In genomic region chr6:27834879-27835549, GRCh38 we compare ENCODE assay signal across 13 cellular contexts.
DNase-seq lines count a peak whose midpoint lies in the region; ATAC-seq and TF ChIP-seq lines count a peak whose summit lies in the region.
"Had no signal": no experiment of that assay in that cellular context is flagged by ENCODE, and none has a peak within 500 bp of the region (broad histone marks: within the 10 kb centered on the region; RNA-seq: fewer than 3 reads in every experiment).

No MANE protein-coding gene starts in this region.

- no peaks in the 10 kb centered on the region for H3K9me3 Mint-ChIP-seq in Caco-2 (ENCODE audit: unreplicated experiment)
- H3K9me3 Mint-ChIP-seq in activated B cell treated with CpG ODN at 0.5 μM for 24 hours: no peaks in the 10 kb centered on the region
- peaks cover 0 to 3% (median 0%) of the 10 kb centered on the region in 11 donors for H3K9me3 Mint-ChIP-seq in naive thymus-derived CD4-positive, alpha-beta T cell

- peak overlapping the region; percentile 23 for H2BK5ac ChIP-seq in IMR-90 (ENCODE audit: low read depth, low read length, poor library complexity, severe bottlenecking)

- H3K79me1 ChIP-seq in IMR-90 (ENCODE audit: low read depth in 1 of 2, low read length in 2 of 2): peaks cover 0 to 28% of the 10 kb centered on the region in 2 experiments; a peak in 2 of 4 replicates

- TF ChIP-seq CTCF in Caco-2 (IDR thresholded peaks at IDR 0.05; ENCODE audit: insufficient read depth in 1 of 2, low read depth in 1 of 2, low read length in 1 of 2, severe bottlenecking in 1 of 2, unreplicated experiment in 1 of 2) (no peak), IMR-90 (conservative IDR thresholded peaks at IDR 0.05; ENCODE audit: low read depth, low read length) (no peak), activated B cell treated with CpG ODN at 0.5 μM for 24 hours (IDR thresholded peaks at IDR 0.05) (no peak)

- H3K27ac Mint-ChIP-seq in Caco-2 (ENCODE audit: unreplicated experiment) (peak overlapping the region; percentile 48), activated B cell treated with CpG ODN at 0.5 μM for 24 hours (peak overlapping the region; percentile 67)
- peak overlapping the region in 7 of 9 donors; percentile 68 to 89 (median 76) for H3K27ac Mint-ChIP-seq in naive thymus-derived CD4-positive, alpha-beta T cell

- H4K91ac ChIP-seq in IMR-90 (ENCODE audit: insufficient read depth, low read depth, low read length): no peak overlapping the region

- TF ChIP-seq RAD21 in IMR-90 (IDR thresholded peaks at IDR 0.05; ENCODE audit: low read length): no peak

- in situ Hi-C loops in IMR-90 (cut with MboI; ENCODE audit: low sequenced_read_pairs): loop anchor here (5.0 to 25.0 kb wide), 2 partner anchors 32 to 1623 kb away; a partner anchor contains a TSS

- no peaks in the 10 kb centered on the region for H3K9me1 ChIP-seq in IMR-90 (ENCODE audit: insufficient read depth, low read length)

- no CpG with 5 or more reads among the region's 4 CpGs for WGBS in IMR-90 (ENCODE audit: extremely low coverage in 2 of 2, insufficient read length in 1 of 2), 2 experiments

- CTCF ChIA-PET in Caco-2 (lab: Charles Lee) (no interaction called here), IMR-90 (lab: Yijun Ruan, JAX) (interaction anchor here (1.0 to 1.1 kb wide), 2 partner anchors 16 to 60 kb away, joined by 3 read pairs; no protein-coding TSS in a partner anchor), activated B cell treated with CpG ODN at 0.5 μM for 24 hours (lab: Charles Lee) (interaction anchor here (0.8 to 2.1 kb wide), 3 partner anchors 37 to 55 kb away, joined by 3 to 4 read pairs (median 3); a partner anchor contains a TSS)
- CTCF ChIA-PET in naive thymus-derived CD4-positive, alpha-beta T cell (lab: Charles Lee): interaction anchor here (0.6 to 4.9 kb wide), 5 partner anchors 10 to 60 kb away, joined by 3 to 49 read pairs (median 4); a partner anchor contains a TSS

- H3K4me3 Mint-ChIP-seq in Caco-2 (ENCODE audit: unreplicated experiment) (peak overlapping the region; percentile 4), activated B cell treated with CpG ODN at 0.5 μM for 24 hours (no peak overlapping the region)
- peak overlapping the region in 8 of 10 donors; percentile 23 to 69 (median 44) for H3K4me3 Mint-ChIP-seq in naive thymus-derived CD4-positive, alpha-beta T cell

- no peak for TF ChIP-seq POLR2A in IMR-90 (IDR thresholded peaks at IDR 0.05; ENCODE audit: low read depth, low read length)

- intact Hi-C loops in Caco-2 (cut with micrococcal nuclease; ENCODE audit: unreplicated experiment): loop anchor here (10.0 kb wide), 2 partner anchors 1560 to 1810 kb away; a partner anchor contains a TSS
- intact Hi-C loops in IMR-90 (cut with micrococcal nuclease): loop anchor here (10.0 kb wide), 1 partner anchor 1810 kb away; a partner anchor contains a TSS
- intact Hi-C loops in activated B cell treated with CpG ODN at 0.5 μM for 24 hours (cut with micrococcal nuclease): loop anchor here (5.0 to 10.0 kb wide), 6 partner anchors 302 to 1810 kb away; a partner anchor contains a TSS
- intact Hi-C loops in naive thymus-derived CD4-positive, alpha-beta T cell (cut with micrococcal nuclease): loop anchor here (5.0 to 10.0 kb wide), 7 partner anchors 250 to 1713 kb away; partner anchors contain the start of gene ZNF165 (in 1 of the 2)

- no peak overlapping the region for H3K9ac ChIP-seq in IMR-90 (ENCODE audit: low read depth, low read length)

- H2BK20ac ChIP-seq in IMR-90 (ENCODE audit: low read depth, low read length): 0 out of 2 replicates have a peak overlapping the region, but pooled peaks have one; percentile 28

- BruUV-seq in Caco-2 (replicated peaks; lab: Mats Ljungman, UMichigan): no TSS peak
- no TSS peak for BruUV-seq in IMR-90 (replicated peaks; lab: Mats Ljungman, UMichigan)

- no peak overlapping the region for H3K4me3 ChIP-seq in Caco-2 (ENCODE audit: low read depth, low read length)
- no peak overlapping the region for H3K4me3 ChIP-seq in IMR-90 (ENCODE audit: insufficient read depth, low read depth, low read length)
- no peak overlapping the region for H3K4me3 ChIP-seq in naive thymus-derived CD4-positive, alpha-beta T cell (ENCODE audit: low read length)
- H3K4me3 ChIP-seq: skin epidermis had no signal

- H3K27me3 ChIP-seq in Caco-2 (replicated peaks; ENCODE audit: control insufficient read depth, insufficient read depth, low read length): no peaks in the 10 kb centered on the region
- no peaks in the 10 kb centered on the region for H3K27me3 ChIP-seq in IMR-90 (ENCODE audit: control insufficient read depth, insufficient read depth, low read length)
- H3K27me3 ChIP-seq in naive thymus-derived CD4-positive, alpha-beta T cell (ENCODE audit: control insufficient read depth in 2 of 2, insufficient read depth in 2 of 2, low read length in 2 of 2): no peaks in the 10 kb centered on the region

- no peak for ATAC-seq in IMR-90 (ENCODE audit: low read depth)
- ATAC-seq in activated B cell treated with CpG ODN at 0.5 μM for 24 hours (ENCODE audit: low read depth): no peak
- no peak for ATAC-seq in naive thymus-derived CD4-positive, alpha-beta T cell
- no peak for ATAC-seq in GM18867 (IDR thresholded peaks at IDR 0.05; ENCODE audit: unreplicated experiment)
- ATAC-seq in HG02571 (IDR thresholded peaks at IDR 0.05; ENCODE audit: unreplicated experiment): no peak

- H4K20me1 ChIP-seq in IMR-90 (ENCODE audit: insufficient read depth, low read length): no peaks in the 10 kb centered on the region; the same call in 1 of the 2 replicates

- H2AK5ac ChIP-seq in IMR-90 (ENCODE audit: low read depth, low read length): peak overlapping the region; percentile 61; the same call in 1 of the 2 replicates

- POLR2A ChIA-PET in Caco-2 (lab: Charles Lee) (interaction anchor here (3.7 to 9.8 kb wide), 3 partner anchors 27 to 59 kb away, joined by 74 to 334 read pairs (median 325); a partner anchor contains a TSS), IMR-90 (lab: Charles Lee; ENCODE audit: unreplicated experiment) (interaction anchor here (0.9 to 4.4 kb wide), 3 partner anchors 10 to 31 kb away, joined by 3 to 61 read pairs (median 3); a partner anchor contains a TSS), activated B cell treated with CpG ODN at 0.5 μM for 24 hours (lab: Charles Lee) (interaction anchor here (0.5 to 11.7 kb wide), 12 partner anchors 13 to 1809 kb away, joined by 3 to 1167 read pairs (median 43); a partner anchor contains a TSS)
- POLR2A ChIA-PET in naive thymus-derived CD4-positive, alpha-beta T cell (lab: Charles Lee): interaction anchor here (0.5 to 11.6 kb wide), 24 partner anchors 14 to 1815 kb away, joined by 3 to 1351 read pairs (median 48); a partner anchor contains a TSS

- no peak overlapping the region for H3K4ac ChIP-seq in IMR-90 (ENCODE audit: low read depth, low read length)

- no peak overlapping the region for H4K5ac ChIP-seq in IMR-90 (ENCODE audit: low read depth, low read length)

- no peak overlapping the region for H3K27ac ChIP-seq in IMR-90 (ENCODE audit: insufficient read depth, low read length)
- peak overlapping the region; percentile 93 for H3K27ac ChIP-seq in naive thymus-derived CD4-positive, alpha-beta T cell (ENCODE audit: low read depth, low read length)

- peak overlapping the region; percentile 24; the same call in 1 of the 2 replicates for H3K23ac ChIP-seq in IMR-90 (ENCODE audit: low read depth, low read length)

- no peak overlapping the region for H2BK120ac ChIP-seq in IMR-90 (ENCODE audit: low read depth, low read length)

- H2AFZ ChIP-seq in IMR-90 (replicated peaks; ENCODE audit: low read length, poor library complexity): no peak overlapping the region

- H3K4me1 Mint-ChIP-seq in Caco-2 (ENCODE audit: low read depth, unreplicated experiment) (peaks cover 15% of the 10 kb centered on the region), activated B cell treated with CpG ODN at 0.5 μM for 24 hours (peaks cover 31% of the 10 kb centered on the region)
- H3K4me1 Mint-ChIP-seq in naive thymus-derived CD4-positive, alpha-beta T cell: peaks cover 13 to 52% (median 43%) of the 10 kb centered on the region in 7 donors

- no peak overlapping the region for H3K14ac ChIP-seq in IMR-90 (replicated peaks; ENCODE audit: low read depth, low read length)

- H3K9me3 ChIP-seq in Caco-2 (no peaks in the 10 kb centered on the region), IMR-90 (ENCODE audit: control insufficient read depth, insufficient read depth, low read length) (no peaks in the 10 kb centered on the region)
- H3K9me3 ChIP-seq in naive thymus-derived CD4-positive, alpha-beta T cell (ENCODE audit: control insufficient read depth in 2 of 3, low read length in 3 of 3): no peaks in the 10 kb centered on the region

- dilution Hi-C loops in IMR-90 (cut with HindIII; ENCODE audit: low sequenced_read_pairs, unreplicated experiment): no loop called here

- H2BK15ac ChIP-seq in IMR-90 (ENCODE audit: low read depth, low read length): no peak overlapping the region

- H3K4me2 ChIP-seq in IMR-90 (ENCODE audit: low read depth, low read length): no peak overlapping the region

- H2AK9ac ChIP-seq in IMR-90 (replicated peaks; ENCODE audit: low read depth, low read length, poor library complexity): no peak overlapping the region

- H3K4me1 ChIP-seq in Caco-2: peaks cover 14% of the 10 kb centered on the region; the same call in 1 of the 2 replicates
- H3K4me1 ChIP-seq in IMR-90 (ENCODE audit: control insufficient read depth, insufficient read depth, low read length): no peaks in the 10 kb centered on the region
- peaks cover 29 to 40% of the 10 kb centered on the region in 2 donors for H3K4me1 ChIP-seq in naive thymus-derived CD4-positive, alpha-beta T cell (ENCODE audit: control insufficient read depth in 2 of 2, insufficient read depth in 2 of 2, low read length in 2 of 2)

- no peak overlapping the region for H3K56ac ChIP-seq in IMR-90 (ENCODE audit: extremely low read depth, insufficient read depth, low read length)

- DNase-seq in Caco-2 (no peak), IMR-90 (no peak), activated B cell treated with CpG ODN at 0.5 μM for 24 hours (no peak), MV-4-11 (lab: John Stamatoyannopoulos, UW) (no peak)
- DNase-seq in naive thymus-derived CD4-positive, alpha-beta T cell: no peak
- DNase-seq in stimulated activated naive CD4-positive, alpha-beta T cell treated with Interleukin-2 at 50 U/mL for 16 hours (lab: John Stamatoyannopoulos, UW): no peak
- DNase-seq: activated naive CD4-positive, alpha-beta T cell treated with Interleukin-2 at 50 U/mL for 16 hours; dorsolateral prefrontal cortex; head of caudate nucleus; NCI-H1048 had no signal

- 0 out of 4 replicates have a peak overlapping the region, but pooled peaks of 1 of the 2 experiments have one; percentile 38 for H4K8ac ChIP-seq in IMR-90 (ENCODE audit: low read depth in 2 of 2, low read length in 2 of 2)

- H3K36me3 ChIP-seq in Caco-2 (ENCODE audit: control insufficient read depth, insufficient read depth, low read length) (no peaks in the 10 kb centered on the region), IMR-90 (ENCODE audit: control insufficient read depth, insufficient read depth, low read length) (no peaks in the 10 kb centered on the region)
- H3K36me3 ChIP-seq in naive thymus-derived CD4-positive, alpha-beta T cell (ENCODE audit: control insufficient read depth in 2 of 3, insufficient read depth in 3 of 3, low read length in 3 of 3): no peaks in the 10 kb centered on the region

- H3K27me3 Mint-ChIP-seq in Caco-2 (ENCODE audit: insufficient read depth, unreplicated experiment): peaks cover 3% of the 10 kb centered on the region
- H3K27me3 Mint-ChIP-seq in activated B cell treated with CpG ODN at 0.5 μM for 24 hours: no peaks in the 10 kb centered on the region
- H3K27me3 Mint-ChIP-seq in naive thymus-derived CD4-positive, alpha-beta T cell: peaks cover 0 to 7% (median 5%) of the 10 kb centered on the region in 5 donors

- no peak overlapping the region for H3K18ac ChIP-seq in IMR-90 (ENCODE audit: low read depth, low read length)

- H3K36me3 Mint-ChIP-seq in Caco-2 (ENCODE audit: insufficient read depth, unreplicated experiment) (peaks cover 36% of the 10 kb centered on the region), activated B cell treated with CpG ODN at 0.5 μM for 24 hours (ENCODE audit: low read depth) (peaks cover 25% of the 10 kb centered on the region)
- peaks cover 0 to 10% (median 7%) of the 10 kb centered on the region in 5 donors for H3K36me3 Mint-ChIP-seq in naive thymus-derived CD4-positive, alpha-beta T cell
